ENCODE assay signal across 27 cellular contexts in the genomic region with DNA sequence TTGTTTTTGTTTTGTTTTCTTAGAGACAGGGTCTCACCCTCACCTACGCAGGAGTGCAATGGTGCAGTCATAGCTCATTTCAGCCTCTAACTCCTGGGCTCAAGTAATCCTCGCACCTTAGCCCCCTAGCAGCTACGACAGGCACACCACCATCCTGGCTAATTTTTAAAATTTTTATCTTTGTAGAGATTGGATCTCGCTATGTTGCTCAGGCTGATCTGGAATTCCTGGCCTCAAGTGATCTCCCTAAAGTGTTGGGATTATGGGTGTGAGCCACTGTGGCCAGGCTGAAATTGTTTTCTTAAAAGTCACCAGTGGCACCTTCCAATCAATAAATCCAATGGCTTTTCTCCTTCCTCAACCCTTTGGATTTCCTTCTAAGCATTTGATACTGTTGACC.
"Had no signal": no experiment of that assay in that cellular context is flagged by ENCODE, and none has a peak within 500 bp of the region (broad histone marks: within the 10 kb centered on the region; RNA-seq: fewer than 3 reads in every experiment).

No MANE protein-coding gene starts in this region.

- H3K27me3 Mint-ChIP-seq: stimulated activated memory B cell treated with anti-CD40 and anti-IgM and Interleukin-4, amounts not matched to agents 10 μg/mL and 1 μg/mL and 100 μg/mL, for 72 hours; stimulated activated naive B cell treated with anti-CD40 and anti-IgM and Interleukin-4, amounts not matched to agents 10 μg/mL and 1 μg/mL and 100 μg/mL, for 72 hours; stimulated activated naive CD8-positive, alpha-beta T cell treated with anti-CD3 and anti-CD28 coated beads, Interleukin-15, amount 100 ng/mL, for 72 hours; stimulated activated naive CD8-positive, alpha-beta T cell treated with anti-CD3 and anti-CD28 coated beads, Interleukin-15, Interleukin-2, amounts not matched to agents 100 ng/mL and 50 ng/mL, for 24 hours; type B pancreatic cell had no signal

- DNase-seq: stimulated activated CD4-positive, alpha-beta T cell treated with anti-CD3 and anti-CD28 coated beads, Interleukin-2, amount 100 ng/mL, for 48 hours; stimulated activated CD4-positive, alpha-beta T cell treated with anti-CD3 and anti-CD28 coated beads, Interleukin-4, amount 100 ng/mL, for 1 hour; stimulated activated CD4-positive, alpha-beta T cell treated with anti-CD3 and anti-CD28 coated beads, Interleukin-4, amount 100 ng/mL, for 24 hours; stimulated activated CD4-positive, alpha-beta T cell treated with anti-CD3 and anti-CD28 coated beads, Interleukin-4, amount 100 ng/mL, for 4 hours; stimulated activated CD8-positive, alpha-beta memory T cell treated with anti-CD3 and anti-CD28 coated beads, Interleukin-4, amount 100 ng/mL, for 48 hours; stimulated activated naive B cell treated with anti-CD40 and anti-IgM and Interleukin-4, amounts not matched to agents 10 μg/mL and 1 μg/mL and 100 μg/mL, for 72 hours; stimulated activated naive CD4-positive, alpha-beta T cell; stimulated activated naive CD4-positive, alpha-beta T cell treated with Interleukin-2 at 50 U/mL for 16 hours; stimulated activated naive CD8-positive, alpha-beta T cell treated with anti-CD3 and anti-CD28 coated beads, Interleukin-15, amount 100 ng/mL, for 72 hours; stimulated activated naive CD8-positive, alpha-beta T cell treated with anti-CD3 and anti-CD28 coated beads, Interleukin-15, Interleukin-2, amounts not matched to agents 100 U/mL and 50 U/mL, for 24 hours; stomach; substantia nigra; testis; thyroid gland; tibial artery; transverse colon; upper lobe of left lung; upper lobe of right lung; uterus had no signal

- H3K4me3 ChIP-seq: stomach, suprapubic skin, testis, thoracic aorta, thyroid gland, tibial artery, tibial nerve, transverse colon, upper lobe of left lung, upper lobe of right lung, uterus, vagina had no signal

- H3K4me1 Mint-ChIP-seq: stimulated activated effector memory CD8-positive, alpha-beta T cell treated with anti-CD3 and anti-CD28 coated beads, Interleukin-12 subunit alpha, Interleukin-12 subunit beta, amount 100 ng/mL, for 72 hours; stimulated activated memory B cell treated with anti-CD40 and anti-IgM and Interleukin-4, amounts not matched to agents 10 μg/mL and 1 μg/mL and 100 μg/mL, for 72 hours; stimulated activated naive B cell treated with anti-CD40 and anti-IgM and Interleukin-4, amounts not matched to agents 10 μg/mL and 1 μg/mL and 100 μg/mL, for 72 hours; stimulated activated naive CD8-positive, alpha-beta T cell treated with anti-CD3 and anti-CD28 coated beads, Interleukin-15, amount 100 ng/mL, for 72 hours had no signal

- H3K27me3 ChIP-seq: stomach, suprapubic skin, testis, thyroid gland, tibial nerve, transverse colon, upper lobe of left lung, upper lobe of right lung, uterus, vagina had no signal

- H3K27ac ChIP-seq: stomach, suprapubic skin, testis, thoracic aorta, thyroid gland, tibial artery, tibial nerve, transverse colon, upper lobe of left lung, upper lobe of right lung, uterus, vagina had no signal

- H3K36me3 ChIP-seq: suprapubic skin, thoracic aorta, thyroid gland, tibial artery, tibial nerve, transverse colon, upper lobe of left lung, upper lobe of right lung, uterus, vagina had no signal

- H3K27ac Mint-ChIP-seq: stimulated activated effector memory CD8-positive, alpha-beta T cell treated with anti-CD3 and anti-CD28 coated beads, Interleukin-12 subunit alpha, Interleukin-12 subunit beta, amount 100 ng/mL, for 72 hours; stimulated activated memory B cell treated with anti-CD40 and anti-IgM and Interleukin-4, amounts not matched to agents 10 μg/mL and 1 μg/mL and 100 μg/mL, for 72 hours; stimulated activated naive B cell treated with anti-CD40 and anti-IgM and Interleukin-4, amounts not matched to agents 10 μg/mL and 1 μg/mL and 100 μg/mL, for 72 hours; stimulated activated naive CD8-positive, alpha-beta T cell treated with anti-CD3 and anti-CD28 coated beads, Interleukin-15, amount 100 ng/mL, for 72 hours; stimulated activated naive CD8-positive, alpha-beta T cell treated with anti-CD3 and anti-CD28 coated beads, Interleukin-15, Interleukin-2, amounts not matched to agents 100 ng/mL and 50 ng/mL, for 24 hours; type B pancreatic cell had no signal

- H3K4me1 ChIP-seq: suprapubic skin, testis, tibial artery, tibial nerve, upper lobe of left lung, upper lobe of right lung, uterus, vagina had no signal

- H3K9me3 ChIP-seq: stomach, suprapubic skin, testis, thoracic aorta, thyroid gland, tibial artery, tibial nerve, transverse colon, upper lobe of left lung, upper lobe of right lung, uterus, vagina had no signal

- H3K9me3 Mint-ChIP-seq: stimulated activated effector memory CD8-positive, alpha-beta T cell treated with anti-CD3 and anti-CD28 coated beads, Interleukin-12 subunit alpha, Interleukin-12 subunit beta, amount 100 ng/mL, for 72 hours; stimulated activated memory B cell treated with anti-CD40 and anti-IgM and Interleukin-4, amounts not matched to agents 10 μg/mL and 1 μg/mL and 100 μg/mL, for 72 hours; stimulated activated naive B cell treated with anti-CD40 and anti-IgM and Interleukin-4, amounts not matched to agents 10 μg/mL and 1 μg/mL and 100 μg/mL, for 72 hours; stimulated activated naive CD8-positive, alpha-beta T cell treated with anti-CD3 and anti-CD28 coated beads, Interleukin-15, amount 100 ng/mL, for 72 hours; stimulated activated naive CD8-positive, alpha-beta T cell treated with anti-CD3 and anti-CD28 coated beads, Interleukin-15, Interleukin-2, amounts not matched to agents 100 ng/mL and 50 ng/mL, for 24 hours; type B pancreatic cell had no signal

- H3K36me3 Mint-ChIP-seq: stimulated activated effector memory CD8-positive, alpha-beta T cell treated with anti-CD3 and anti-CD28 coated beads, Interleukin-12 subunit alpha, Interleukin-12 subunit beta, amount 100 ng/mL, for 72 hours; stimulated activated memory B cell treated with anti-CD40 and anti-IgM and Interleukin-4, amounts not matched to agents 10 μg/mL and 1 μg/mL and 100 μg/mL, for 72 hours; stimulated activated naive B cell treated with anti-CD40 and anti-IgM and Interleukin-4, amounts not matched to agents 10 μg/mL and 1 μg/mL and 100 μg/mL, for 72 hours; type B pancreatic cell had no signal

- ATAC-seq: stimulated activated effector memory CD8-positive, alpha-beta T cell treated with anti-CD3 and anti-CD28 coated beads, Interleukin-12 subunit alpha, Interleukin-12 subunit beta, amount 100 ng/mL, for 72 hours; stimulated activated memory B cell treated with anti-CD40 and anti-IgM and Interleukin-4, amounts not matched to agents 10 μg/mL and 1 μg/mL and 100 μg/mL, for 72 hours; stimulated activated naive B cell treated with anti-CD40 and anti-IgM and Interleukin-4, amounts not matched to agents 10 μg/mL and 1 μg/mL and 100 μg/mL, for 72 hours; stimulated activated naive CD8-positive, alpha-beta T cell treated with anti-CD3 and anti-CD28 coated beads, Interleukin-15, amount 100 ng/mL, for 72 hours; stimulated activated naive CD8-positive, alpha-beta T cell treated with anti-CD3 and anti-CD28 coated beads, Interleukin-15, Interleukin-2, amounts not matched to agents 100 U/mL and 50 U/mL, for 24 hours; upper lobe of right lung had no signal

- H3K4me3 Mint-ChIP-seq: stimulated activated effector memory CD8-positive, alpha-beta T cell treated with anti-CD3 and anti-CD28 coated beads, Interleukin-12 subunit alpha, Interleukin-12 subunit beta, amount 100 ng/mL, for 72 hours; stimulated activated memory B cell treated with anti-CD40 and anti-IgM and Interleukin-4, amounts not matched to agents 10 μg/mL and 1 μg/mL and 100 μg/mL, for 72 hours; stimulated activated naive B cell treated with anti-CD40 and anti-IgM and Interleukin-4, amounts not matched to agents 10 μg/mL and 1 μg/mL and 100 μg/mL, for 72 hours; stimulated activated naive CD8-positive, alpha-beta T cell treated with anti-CD3 and anti-CD28 coated beads, Interleukin-15, amount 100 ng/mL, for 72 hours; stimulated activated naive CD8-positive, alpha-beta T cell treated with anti-CD3 and anti-CD28 coated beads, Interleukin-15, Interleukin-2, amounts not matched to agents 100 ng/mL and 50 ng/mL, for 24 hours; type B pancreatic cell had no signal
